ENCODE assay signal across 23 cellular contexts in the genomic region with DNA sequence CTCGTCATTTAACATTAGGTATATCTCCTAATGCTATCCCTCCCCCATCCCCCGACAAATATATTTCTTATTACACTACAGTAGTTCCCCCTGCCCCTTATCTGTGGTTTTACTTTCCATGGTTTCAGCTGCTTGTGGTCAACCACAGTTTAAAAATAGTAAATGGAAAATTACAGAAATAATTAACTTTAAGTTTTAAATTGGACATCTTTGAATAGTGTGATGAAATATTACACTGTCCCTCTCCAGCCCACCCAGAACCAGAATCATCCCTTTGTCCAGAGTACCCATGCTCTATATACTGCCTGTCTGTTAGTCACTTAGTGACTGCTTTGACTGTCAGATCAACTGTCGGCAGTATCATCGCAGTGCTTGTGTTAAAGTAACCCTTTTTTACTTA. TPM values are rescaled to one million over a fixed set of nuclear protein-coding genes. Genes with fewer than 3 reads are reported as not detected.
DNase-seq lines count a peak whose midpoint lies in the region; ATAC-seq, FAIRE-seq and TF ChIP-seq lines count a peak whose summit lies in the region.
"Had no signal": no experiment of that assay in that cellular context is flagged by ENCODE, and none has a peak within 500 bp of the region (broad histone marks: within the 10 kb centered on the region; RNA-seq: fewer than 3 reads in every experiment).

No MANE protein-coding gene starts in this region.

- WGBS in mammary epithelial cell (ENCODE audit: low coverage, missing lambda C conversion rate), result 85% methylated on average over 4 of the region's 4 CpGs
- 77 to 83% methylated on average over 4 of the region's 4 CpGs for WGBS in lower leg skin, 2 donors

- no peak overlapping the region for H3K4me3 Mint-ChIP-seq in glutamatergic neuron (ENCODE audit: unreplicated experiment)
- H3K4me3 Mint-ChIP-seq: activated naive CD8-positive, alpha-beta T cell treated with anti-CD3 and anti-CD28 coated beads, Interleukin-2, amount 50 U/mL, for 24 hours; CD4-positive, CD25-positive, alpha-beta regulatory T cell had no signal

- intact Hi-C loops in mammary epithelial cell (cut with micrococcal nuclease) (no loop called here), breast epithelium (cut with DNase I; ENCODE audit: low total_unique reads) (no loop called here), lower leg skin (cut with DNase I; ENCODE audit: low total_unique reads) (no loop called here)

- H3K9me3 Mint-ChIP-seq in glutamatergic neuron (ENCODE audit: unreplicated experiment), result no peaks in the 10 kb centered on the region
- H3K9me3 Mint-ChIP-seq: activated naive CD8-positive, alpha-beta T cell treated with anti-CD3 and anti-CD28 coated beads, Interleukin-2, amount 50 U/mL, for 24 hours had no signal

- no peak overlapping the region for H3K27ac Mint-ChIP-seq in glutamatergic neuron (ENCODE audit: unreplicated experiment)
- H3K27ac Mint-ChIP-seq: activated naive CD8-positive, alpha-beta T cell treated with anti-CD3 and anti-CD28 coated beads, Interleukin-2, amount 50 U/mL, for 24 hours; CD4-positive, CD25-positive, alpha-beta regulatory T cell had no signal

- peak; percentile 89 for FAIRE-seq in RCC 7860 (lab: Jason Lieb, UNC)
- FAIRE-seq: A204.1, endothelial cell of umbilical vein had no signal

- no peak for ATAC-seq in HG03457 (IDR thresholded peaks at IDR 0.05; ENCODE audit: unreplicated experiment)
- ATAC-seq: activated naive CD8-positive, alpha-beta T cell treated with anti-CD3 and anti-CD28 coated beads, Interleukin-2, amount 50 U/mL, for 24 hours; heart right ventricle; left cardiac atrium had no signal

- dilution Hi-C loops in mammary epithelial cell (cut with HindIII; ENCODE audit: low sequenced_read_pairs), result no loop called here

- peak; percentile 12 for DNase-seq in mammary epithelial cell
- DNase-seq in breast epithelium (ENCODE audit: low spot score in 2 of 2), result no peak
- DNase-seq in RCC 7860 (ENCODE audit: low spot score), result peak; percentile 84
- DNase-seq in fibroblast of villous mesenchyme (ENCODE audit: low read depth), result peak; percentile 77
- no peak for DNase-seq in right atrium auricular region (ENCODE audit: low spot score)
- DNase-seq in glutamatergic neuron, result no peak
- no peak for DNase-seq in lower leg skin (ENCODE audit: low spot score in 2 of 2)
- DNase-seq: activated CD4-positive, alpha-beta T cell treated with anti-CD3 and anti-CD28 coated beads, Interleukin-2, amount 50 U/mL, for 1 hour; activated naive CD8-positive, alpha-beta T cell treated with anti-CD3 and anti-CD28 coated beads, Interleukin-2, amount 50 U/mL, for 24 hours; activated T-cell treated with anti-CD3 and anti-CD28 coated beads, Interleukin-2, amount 50 U/mL, for 1 hour; CD4-positive, CD25-positive, alpha-beta regulatory T cell; heart right ventricle; left cardiac atrium; NCI-H1092; NCI-H2171 treated with DMSO at 0.1 percent for 48 hours; occipital lobe; SIG-M5; stimulated activated CD4-positive, alpha-beta T cell treated with anti-CD3 and anti-CD28 coated beads, Interleukin-4, amount 100 ng/mL, for 4 hours; T1000; transverse colon had no signal

- no peak overlapping the region for H3K9ac ChIP-seq in mammary epithelial cell (ENCODE audit: insufficient read depth, low read length)

- H3K4me1 Mint-ChIP-seq in glutamatergic neuron (ENCODE audit: low read depth, unreplicated experiment), result no peaks in the 10 kb centered on the region
- H3K4me1 Mint-ChIP-seq: CD4-positive, CD25-positive, alpha-beta regulatory T cell had no signal

- H3K4me2 ChIP-seq in mammary epithelial cell (ENCODE audit: insufficient read depth, low read depth, low read length), result no peak overlapping the region

- TF ChIP-seq POLR2A in breast epithelium (IDR thresholded peaks at IDR 0.05) (no peak), lower leg skin (IDR thresholded peaks at IDR 0.05) (no peak)

- no peaks in the 10 kb centered on the region for H4K20me1 ChIP-seq in mammary epithelial cell (ENCODE audit: insufficient read depth, low read length)

- H3K27me3 ChIP-seq in mammary epithelial cell (ENCODE audit: insufficient read depth, low read length) (no peaks in the 10 kb centered on the region), breast epithelium (no peaks in the 10 kb centered on the region), right atrium auricular region (no peaks in the 10 kb centered on the region)
- H3K27me3 ChIP-seq: heart right ventricle, transverse colon had no signal

- no peaks in the 10 kb centered on the region for H3K36me3 Mint-ChIP-seq in glutamatergic neuron (ENCODE audit: unreplicated experiment)
- H3K36me3 Mint-ChIP-seq: CD4-positive, CD25-positive, alpha-beta regulatory T cell had no signal

- CTCF ChIA-PET in mammary epithelial cell (lab: Charles Lee; ENCODE audit: low non-redundant PET), result interaction anchor here (0.7 kb wide), 1 partner anchor 644 kb away, joined by 4 read pairs; no protein-coding TSS in a partner anchor

- H3K36me3 ChIP-seq in mammary epithelial cell (ENCODE audit: insufficient read depth, low read length) (no peaks in the 10 kb centered on the region), breast epithelium (no peaks in the 10 kb centered on the region), right atrium auricular region (no peaks in the 10 kb centered on the region)
- H3K36me3 ChIP-seq: heart right ventricle, transverse colon had no signal

- H3K27ac ChIP-seq in mammary epithelial cell (ENCODE audit: insufficient read depth, low read depth, low read length) (no peak overlapping the region), breast epithelium (no peak overlapping the region), right atrium auricular region (no peak overlapping the region)
- H3K27ac ChIP-seq: transverse colon had no signal

- no peak overlapping the region for H2AFZ ChIP-seq in mammary epithelial cell (ENCODE audit: low read depth, low read length)

- TF ChIP-seq CTCF in mammary epithelial cell (conservative IDR thresholded peaks at IDR 0.05 in 1 of 2, IDR thresholded peaks at IDR 0.05 in 1 of 2; ENCODE audit: extremely low read depth in 1 of 2, insufficient read depth in 1 of 2, low read depth in 1 of 2, low read length in 2 of 2), result no peak
- TF ChIP-seq CTCF in breast epithelium (IDR thresholded peaks at IDR 0.05), result no peak
- TF ChIP-seq CTCF in fibroblast of villous mesenchyme (IDR thresholded peaks at IDR 0.05; ENCODE audit: insufficient read depth, low read depth, low read length), result no peak
- no peak for TF ChIP-seq CTCF in right atrium auricular region (IDR thresholded peaks at IDR 0.05)
- no peak for TF ChIP-seq CTCF in glutamatergic neuron (IDR thresholded peaks at IDR 0.05; ENCODE audit: partially characterized antibody, unreplicated experiment)
- TF ChIP-seq CTCF in lower leg skin (IDR thresholded peaks at IDR 0.05), result no peak

- peaks cover 34% of the 10 kb centered on the region for H3K4me1 ChIP-seq in mammary epithelial cell (ENCODE audit: insufficient read depth, low read length)
- H3K4me1 ChIP-seq in breast epithelium, result no peaks in the 10 kb centered on the region
- H3K4me1 ChIP-seq in right atrium auricular region, result no peaks in the 10 kb centered on the region
- H3K4me1 ChIP-seq: transverse colon had no signal

- H3K4me3 ChIP-seq in mammary epithelial cell (replicated peaks in 1 of 3; ENCODE audit: insufficient read depth in 1 of 3, low read depth in 2 of 3, low read length in 3 of 3) (no peak overlapping the region), breast epithelium (no peak overlapping the region), fibroblast of villous mesenchyme (ENCODE audit: low read depth, low read length) (no peak overlapping the region), right atrium auricular region (no peak overlapping the region), lower leg skin (ENCODE audit: low read depth, poor library complexity, severe bottlenecking) (no peak overlapping the region)
- H3K4me3 ChIP-seq: heart right ventricle, transverse colon had no signal

- BruUV-seq in mammary epithelial cell (replicated peaks; lab: Mats Ljungman, UMichigan), result no TSS peak

- no peaks in the 10 kb centered on the region for H3K79me2 ChIP-seq in mammary epithelial cell (ENCODE audit: insufficient read depth, low read length)

- no peaks in the 10 kb centered on the region for H3K9me3 ChIP-seq in mammary epithelial cell (replicated peaks; ENCODE audit: insufficient read depth, low read length)
- H3K9me3 ChIP-seq in breast epithelium, result no peaks in the 10 kb centered on the region
- H3K9me3 ChIP-seq in right atrium auricular region, result no peaks in the 10 kb centered on the region
- H3K9me3 ChIP-seq: transverse colon had no signal

- H3K27me3 Mint-ChIP-seq in glutamatergic neuron (ENCODE audit: unreplicated experiment), result no peaks in the 10 kb centered on the region
- H3K27me3 Mint-ChIP-seq: activated naive CD8-positive, alpha-beta T cell treated with anti-CD3 and anti-CD28 coated beads, Interleukin-2, amount 50 U/mL, for 24 hours; CD4-positive, CD25-positive, alpha-beta regulatory T cell had no signal

- in situ Hi-C loops in mammary epithelial cell (cut with MboI; ENCODE audit: low sequenced_read_pairs in 2 of 2), result no loop called here

RNA-seq across cellular contexts. Expression of gene VEGFC, which starts 47.4 kb away (rescaled TPM):
- 10 to 100 TPM in 1 of 2 donors, 1 to 10 TPM in 1; 9.0 to 49.0 TPM for total RNA-seq in mammary epithelial cell
- polyA plus RNA-seq in mammary epithelial cell, result 26.4 TPM
- polyA minus RNA-seq in mammary epithelial cell, result 18.5 TPM
- 10 to 100 TPM in 2 of 3 donors, 1 to 10 TPM in 1; 6.9 to 17.0 (median 11.2) TPM for total RNA-seq in breast epithelium
- 30.3 and 77.3 TPM in 2 replicates for total RNA-seq in fibroblast of villous mesenchyme
- 1 to 10 TPM; 6.4 to 8.6 TPM for total RNA-seq in right atrium auricular region
- total RNA-seq in glutamatergic neuron (ENCODE audit: unreplicated experiment), result not detected
- 1 to 10 TPM; 1.4 to 6.1 (median 3.2) TPM for total RNA-seq in lower leg skin
- total RNA-seq: CD4-positive, CD25-positive, alpha-beta regulatory T cell had no signal
- polyA plus RNA-seq: CD4-positive, CD25-positive, alpha-beta regulatory T cell had no signal

Comparison
In these comparisons a context has a peak if more than half of its experiments do, and no peak if none do; other contexts are left out.
1. DNase-seq: peak in mammary epithelial cell (single experiment), RCC 7860 (single experiment) and fibroblast of villous mesenchyme (single experiment); none in breast epithelium (0 of 2), right atrium auricular region (single experiment), glutamatergic neuron (single experiment) and lower leg skin (0 of 2).